17 cellular contexts compared by ENCODE assay signal in genomic region chr1:154148787-154149186, GRCh38. TPM values are rescaled to one million over a fixed set of nuclear protein-coding genes. Genes with fewer than 3 reads are reported as not detected.
DNase-seq lines count a peak whose midpoint lies in the region; ATAC-seq and TF ChIP-seq lines count a peak whose summit lies in the region.
"Had no signal": no experiment of that assay in that cellular context is flagged by ENCODE, and none has a peak within 500 bp of the region (broad histone marks: within the 10 kb centered on the region; RNA-seq: fewer than 3 reads in every experiment).

No MANE protein-coding gene starts in this region.

- no peak overlapping the region for H2AFZ ChIP-seq in neural progenitor cell (replicated peaks)

- no peak for ATAC-seq in WTC11

- H3K9me3 ChIP-seq in neural progenitor cell (ENCODE audit: low read depth): no peaks in the 10 kb centered on the region

- no peak for TF ChIP-seq CTCF in GM13976 (IDR thresholded peaks at IDR 0.05; ENCODE audit: borderline replicate concordance, control extremely low read depth, extremely low read depth, insufficient read depth, missing control alignments)
- TF ChIP-seq CTCF in endothelial cell (IDR thresholded peaks at IDR 0.05; ENCODE audit: unreplicated experiment): no peak
- no peak for TF ChIP-seq CTCF in neural progenitor cell (IDR thresholded peaks at IDR 0.05)
- TF ChIP-seq CTCF in WTC11 (IDR thresholded peaks at IDR 0.05): no peak

- DNase-seq in CD1c-positive myeloid dendritic cell (ENCODE audit: extremely low spot score) (peak; percentile 76), GM13976 (ENCODE audit: low spot score) (peak; percentile 57), OCI-M1 (lab: John Stamatoyannopoulos, UW) (peak; percentile 73), endothelial cell (ENCODE audit: low spot score) (no peak), NCI-H2081 (lab: John Stamatoyannopoulos, UW) (no peak), neural progenitor cell (ENCODE audit: low spot score) (no peak), NCI-H1105 (lab: John Stamatoyannopoulos, UW) (no peak), WTC11 (ENCODE audit: low spot score) (no peak)
- DNase-seq: activated CD4-positive, alpha-beta T cell treated with anti-CD3 and anti-CD28 coated beads, Interleukin-2, amount 10 ng/mL, durations not matched to agents 7 days and 5 days; activated naive CD8-positive, alpha-beta T cell treated with anti-CD3 and anti-CD28 coated beads, Interleukin-2, amount 10 ng/mL, durations not matched to agents 7 days and 5 days; foreskin melanocyte; NCI-H1048; NCI-H510A treated with DMSO at 0.1 percent for 48 hours; stimulated activated CD4-positive, alpha-beta T cell treated with anti-CD3 and anti-CD28 coated beads, Interleukin-2, amount 100 ng/mL, for 48 hours had no signal

- no peak overlapping the region for H3K4me3 Mint-ChIP-seq in endothelial cell (ENCODE audit: unreplicated experiment)
- H3K4me3 Mint-ChIP-seq in neural progenitor cell: no peak overlapping the region
- no peak overlapping the region for H3K4me3 Mint-ChIP-seq in WTC11
- H3K4me3 Mint-ChIP-seq: activated CD4-positive, alpha-beta T cell treated with anti-CD3 and anti-CD28 coated beads, Interleukin-2, amount 10 ng/mL, durations not matched to agents 7 days and 5 days; activated naive CD8-positive, alpha-beta T cell treated with anti-CD3 and anti-CD28 coated beads, Interleukin-2, amount 10 ng/mL, durations not matched to agents 7 days and 5 days had no signal

- H3K4me3 ChIP-seq in neural progenitor cell: no peak overlapping the region

- no peak overlapping the region for H3K9ac ChIP-seq in neural progenitor cell

- no peaks in the 10 kb centered on the region for H3K27me3 ChIP-seq in neural progenitor cell

- CTCF ChIA-PET in WTC11 (lab: Charles Lee): no interaction called here

- H3K36me3 ChIP-seq in neural progenitor cell: no peaks in the 10 kb centered on the region

- H3K27me3 Mint-ChIP-seq in endothelial cell (ENCODE audit: unreplicated experiment) (no peaks in the 10 kb centered on the region), neural progenitor cell (ENCODE audit: insufficient read depth, low read depth) (no peaks in the 10 kb centered on the region), WTC11 (ENCODE audit: low read depth) (no peaks in the 10 kb centered on the region)
- H3K27me3 Mint-ChIP-seq: activated CD4-positive, alpha-beta T cell treated with anti-CD3 and anti-CD28 coated beads, Interleukin-2, amount 10 ng/mL, durations not matched to agents 7 days and 5 days; activated naive CD8-positive, alpha-beta T cell treated with anti-CD3 and anti-CD28 coated beads, Interleukin-2, amount 10 ng/mL, durations not matched to agents 7 days and 5 days had no signal

- POLR2A ChIA-PET in WTC11 (lab: Charles Lee): no interaction called here

- H3K27ac ChIP-seq in neural progenitor cell: no peak overlapping the region

- in situ Hi-C loops in GM13976 (cut with MboI; ENCODE audit: low sequenced_read_pairs, unreplicated experiment): no loop called here

- H3K4me1 ChIP-seq in neural progenitor cell: no peaks in the 10 kb centered on the region

- H4K20me1 ChIP-seq in neural progenitor cell (ENCODE audit: low read depth): no peaks in the 10 kb centered on the region

- no peak overlapping the region for H3K4me2 ChIP-seq in neural progenitor cell

- H3K9me3 Mint-ChIP-seq in endothelial cell (ENCODE audit: unreplicated experiment) (no peaks in the 10 kb centered on the region), neural progenitor cell (no peaks in the 10 kb centered on the region), WTC11 (no peaks in the 10 kb centered on the region)
- H3K9me3 Mint-ChIP-seq: activated CD4-positive, alpha-beta T cell treated with anti-CD3 and anti-CD28 coated beads, Interleukin-2, amount 10 ng/mL, durations not matched to agents 7 days and 5 days; activated naive CD8-positive, alpha-beta T cell treated with anti-CD3 and anti-CD28 coated beads, Interleukin-2, amount 10 ng/mL, durations not matched to agents 7 days and 5 days had no signal

- H3K4me1 Mint-ChIP-seq in endothelial cell (ENCODE audit: unreplicated experiment): peaks cover 7% of the 10 kb centered on the region
- no peaks in the 10 kb centered on the region for H3K4me1 Mint-ChIP-seq in neural progenitor cell
- H3K4me1 Mint-ChIP-seq in WTC11: no peaks in the 10 kb centered on the region

- H3K36me3 Mint-ChIP-seq in endothelial cell (ENCODE audit: low read depth, unreplicated experiment) (no peaks in the 10 kb centered on the region), neural progenitor cell (no peaks in the 10 kb centered on the region), WTC11 (no peaks in the 10 kb centered on the region)

- no peaks in the 10 kb centered on the region for H3K79me2 ChIP-seq in neural progenitor cell (ENCODE audit: low read depth)

- H3F3A ChIP-seq in neural progenitor cell (ENCODE audit: low read depth): no peaks in the 10 kb centered on the region

- H3K27ac Mint-ChIP-seq in endothelial cell (ENCODE audit: unreplicated experiment) (peak overlapping the region; percentile 11), neural progenitor cell (no peak overlapping the region), WTC11 (no peak overlapping the region)
- H3K27ac Mint-ChIP-seq: activated CD4-positive, alpha-beta T cell treated with anti-CD3 and anti-CD28 coated beads, Interleukin-2, amount 10 ng/mL, durations not matched to agents 7 days and 5 days; activated naive CD8-positive, alpha-beta T cell treated with anti-CD3 and anti-CD28 coated beads, Interleukin-2, amount 10 ng/mL, durations not matched to agents 7 days and 5 days had no signal

TF ChIP-seq in WTC11, 78 proteins besides CTCF, POLR2A, EP300 and RAD21 (continues in another document):
- TF ChIP-seq E2F5 (CRISPR knock-in tag; IDR thresholded peaks at IDR 0.05): no peak
- TF ChIP-seq PRRX2 (CRISPR knock-in tag; IDR thresholded peaks at IDR 0.05): no peak
- TF ChIP-seq TEAD1 (CRISPR knock-in tag; IDR thresholded peaks at IDR 0.05): no peak
- no peak for TF ChIP-seq NFE2L1 (CRISPR knock-in tag; IDR thresholded peaks at IDR 0.05)
- TF ChIP-seq MAX (CRISPR knock-in tag; IDR thresholded peaks at IDR 0.05): no peak
- no peak for TF ChIP-seq KAT7 (CRISPR knock-in tag; IDR thresholded peaks at IDR 0.05; ENCODE audit: borderline replicate concordance)
- TF ChIP-seq NR1H2 (CRISPR knock-in tag; IDR thresholded peaks at IDR 0.05): no peak
- TF ChIP-seq IRF1 (CRISPR knock-in tag; IDR thresholded peaks at IDR 0.05): no peak
- TF ChIP-seq ESRRA (CRISPR knock-in tag; IDR thresholded peaks at IDR 0.05; ENCODE audit: borderline replicate concordance): no peak
- TF ChIP-seq SMAD3 (CRISPR knock-in tag; IDR thresholded peaks at IDR 0.05; ENCODE audit: borderline replicate concordance): no peak
- TF ChIP-seq NFYB (CRISPR knock-in tag; conservative IDR thresholded peaks at IDR 0.05; ENCODE audit: low read depth): no peak
- TF ChIP-seq ZNF219 (CRISPR knock-in tag; IDR thresholded peaks at IDR 0.05; ENCODE audit: borderline replicate concordance): no peak
- no peak for TF ChIP-seq ZNF232 (CRISPR knock-in tag; IDR thresholded peaks at IDR 0.05)

RNA-seq across cellular contexts. Expression of gene NUP210L, which starts 6.1 kb away (rescaled TPM):
- total RNA-seq in endothelial cell (ENCODE audit: unreplicated experiment): 0.15 TPM
- total RNA-seq in neural progenitor cell (ENCODE audit: low replicate concordance): not detected in 2 replicates
- 0.02 to 0.09 TPM in 2 of 3 replicates, not detected in the other for total RNA-seq in WTC11 (2021)
- total RNA-seq: SK-MEL-5 had no signal

RNA-seq across cellular contexts. Expression of gene TPM3, which starts 43.1 kb away (rescaled TPM):
- total RNA-seq in endothelial cell (ENCODE audit: unreplicated experiment) (689 TPM), neural progenitor cell (ENCODE audit: low replicate concordance) (408 and 596 TPM in 2 replicates), WTC11 (2021) (496 to 614 TPM (median 504 TPM) in 3 replicates)

RNA-seq across cellular contexts. Expression of gene CFAP141, which starts 57.3 kb away (rescaled TPM):
- total RNA-seq in endothelial cell (ENCODE audit: unreplicated experiment) (not detected), neural progenitor cell (ENCODE audit: low replicate concordance) (not detected in 2 replicates), WTC11 (2021) (not detected in 3 replicates)
- total RNA-seq: activated naive CD8-positive, alpha-beta T cell treated with anti-CD3 and anti-CD28 coated beads, Interleukin-2, amount 10 ng/mL, durations not matched to agents 7 days and 5 days; dermis microvascular lymphatic vessel endothelial cell; mucosa of gallbladder; SK-MEL-5 had no signal

Comparison
In these comparisons a context has a peak if more than half of its experiments do, and no peak if none do; other contexts are left out.
1. DNase-seq: peak in CD1c-positive myeloid dendritic cell (single experiment), GM13976 (single experiment) and OCI-M1 (single experiment); none in endothelial cell (single experiment), NCI-H2081 (0 of 2), neural progenitor cell (single experiment), NCI-H1105 (single experiment) and WTC11 (single experiment).